In the genomic region with DNA sequence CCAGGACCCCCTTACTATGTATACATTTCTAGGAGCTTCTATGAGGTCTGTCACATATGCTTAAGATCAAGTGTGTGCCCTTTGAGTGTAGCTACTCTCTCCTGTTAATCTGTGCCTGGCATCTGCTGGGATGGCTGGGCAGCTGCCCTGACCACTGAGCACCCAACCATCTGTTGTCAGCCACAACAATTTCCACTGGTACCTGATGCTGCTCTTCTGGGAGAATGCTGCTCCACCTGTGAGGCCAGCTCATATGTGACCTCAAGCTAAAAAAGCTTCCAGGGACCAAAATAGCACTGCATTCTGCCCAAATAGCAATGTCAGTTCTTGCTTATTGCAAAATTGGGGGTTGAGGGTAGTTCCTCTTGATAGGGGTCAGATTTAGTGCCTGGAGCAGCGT, we compare ENCODE assay signal across 21 cellular contexts.
DNase-seq lines count a peak whose midpoint lies in the region; ATAC-seq and TF ChIP-seq lines count a peak whose summit lies in the region.
"Had no signal": no experiment of that assay in that cellular context is flagged by ENCODE, and none has a peak within 500 bp of the region (broad histone marks: within the 10 kb centered on the region; RNA-seq: fewer than 3 reads in every experiment).

No MANE protein-coding gene starts in this region.

- H3K27ac ChIP-seq in osteoblast (ENCODE audit: low read depth, low read length): no peak overlapping the region
- H3K27ac ChIP-seq: hepatocyte, parathyroid adenoma, SJSA1 had no signal

- H4K20me1 ChIP-seq in osteoblast (ENCODE audit: insufficient read depth, low read length): no peaks in the 10 kb centered on the region

- H3K36me3 Mint-ChIP-seq in activated T-helper 1 cell treated with anti-CD3 and anti-CD28 coated beads, Interleukin-12 subunit alpha, Interleukin-12 subunit beta, Interleukin-2, Interleukin-4 antibody, amounts not matched to agents 30 ng/mL and 10 ng/mL and 1 ng/mL, durations not matched to agents 14 hours and 24 hours and 36 hours (ENCODE audit: low read depth): no peaks in the 10 kb centered on the region

- peak; percentile 21 for ATAC-seq in GM18498 (IDR thresholded peaks at IDR 0.05; ENCODE audit: unreplicated experiment)
- ATAC-seq in GM21786 (IDR thresholded peaks at IDR 0.05; ENCODE audit: unreplicated experiment): peak; percentile 10
- no peak for ATAC-seq in GM21360 (IDR thresholded peaks at IDR 0.05; ENCODE audit: unreplicated experiment)
- ATAC-seq: activated CD4-positive, CD25-positive, alpha-beta regulatory T cell treated with anti-CD3 and anti-CD28 coated beads, Interleukin-2, amount 50 U/mL, for 24 hours; Panc1 had no signal

- DNase-seq in GM06990 (ENCODE audit: extremely low read depth, insufficient read length): peak; percentile 12
- DNase-seq in activated T-helper 1 cell treated with anti-CD3 and anti-CD28 coated beads, Interleukin-12 subunit alpha, Interleukin-12 subunit beta, Interleukin-2, Interleukin-4 antibody, amounts not matched to agents 30 ng/mL and 10 ng/mL and 1 ng/mL, durations not matched to agents 14 hours and 24 hours and 36 hours (ENCODE audit: low spot score): no peak
- DNase-seq in osteoblast (ENCODE audit: insufficient read length, low spot score, missing footprints): no peak
- no peak for DNase-seq in 8988T
- DNase-seq: activated naive CD4-positive, alpha-beta T cell treated with Interleukin-2 at 50 U/mL for 16 hours; endodermal cell; HFFc6; islet precursor cell; NCI-H82; small intestine; stimulated activated CD4-positive, alpha-beta T cell treated with anti-CD3 and anti-CD28 coated beads, Interleukin-4, amount 100 ng/mL, for 24 hours; T1000 had no signal

- no peak overlapping the region for H3K4me3 Mint-ChIP-seq in activated T-helper 1 cell treated with anti-CD3 and anti-CD28 coated beads, Interleukin-12 subunit alpha, Interleukin-12 subunit beta, Interleukin-2, Interleukin-4 antibody, amounts not matched to agents 30 ng/mL and 10 ng/mL and 1 ng/mL, durations not matched to agents 14 hours and 24 hours and 36 hours
- H3K4me3 Mint-ChIP-seq: endodermal cell, HFFc6 had no signal

- no peak for TF ChIP-seq CTCF in GM06990 (IDR thresholded peaks at IDR 0.05; ENCODE audit: insufficient read depth, low read length, poor library complexity, severe bottlenecking)
- TF ChIP-seq CTCF in osteoblast (IDR thresholded peaks at IDR 0.05; ENCODE audit: extremely low read depth, low read depth, low read length): no peak

- no peak overlapping the region for H3K4me2 ChIP-seq in osteoblast (ENCODE audit: insufficient read depth, low read length)
- H3K4me2 ChIP-seq: hepatocyte had no signal

- H3K27ac Mint-ChIP-seq in activated T-helper 1 cell treated with anti-CD3 and anti-CD28 coated beads, Interleukin-12 subunit alpha, Interleukin-12 subunit beta, Interleukin-2, Interleukin-4 antibody, amounts not matched to agents 30 ng/mL and 10 ng/mL and 1 ng/mL, durations not matched to agents 14 hours and 24 hours and 36 hours: peak overlapping the region; percentile 62
- H3K27ac Mint-ChIP-seq: endodermal cell, HFFc6 had no signal

- H3K9me3 ChIP-seq in osteoblast (ENCODE audit: low read depth, low read length): no peaks in the 10 kb centered on the region
- H3K9me3 ChIP-seq: SJSA1 had no signal

- intact Hi-C loops in activated T-helper 1 cell treated with anti-CD3 and anti-CD28 coated beads, Interleukin-12 subunit alpha, Interleukin-12 subunit beta, Interleukin-2, Interleukin-4 antibody, amounts not matched to agents 30 ng/mL and 10 ng/mL and 1 ng/mL, durations not matched to agents 14 hours and 24 hours and 36 hours (cut with micrococcal nuclease): no loop called here

- H2AFZ ChIP-seq in osteoblast (ENCODE audit: low read length): no peak overlapping the region
- H2AFZ ChIP-seq: hepatocyte, parathyroid adenoma had no signal

- H3K9me3 Mint-ChIP-seq in activated T-helper 1 cell treated with anti-CD3 and anti-CD28 coated beads, Interleukin-12 subunit alpha, Interleukin-12 subunit beta, Interleukin-2, Interleukin-4 antibody, amounts not matched to agents 30 ng/mL and 10 ng/mL and 1 ng/mL, durations not matched to agents 14 hours and 24 hours and 36 hours: no peaks in the 10 kb centered on the region
- H3K9me3 Mint-ChIP-seq: endodermal cell, HFFc6 had no signal

- peaks cover 5% of the 10 kb centered on the region for H3K27me3 Mint-ChIP-seq in activated T-helper 1 cell treated with anti-CD3 and anti-CD28 coated beads, Interleukin-12 subunit alpha, Interleukin-12 subunit beta, Interleukin-2, Interleukin-4 antibody, amounts not matched to agents 30 ng/mL and 10 ng/mL and 1 ng/mL, durations not matched to agents 14 hours and 24 hours and 36 hours (ENCODE audit: insufficient read depth)

- H3K4me1 ChIP-seq in osteoblast (ENCODE audit: insufficient read depth, low read length): no peaks in the 10 kb centered on the region
- H3K4me1 ChIP-seq: parathyroid adenoma, SJSA1 had no signal

- H3K27me3 ChIP-seq in GM06990 (replicated peaks; ENCODE audit: control insufficient read depth, insufficient read depth, low read length): no peaks in the 10 kb centered on the region
- H3K27me3 ChIP-seq in osteoblast (ENCODE audit: insufficient read depth, low read length): peaks cover 5% of the 10 kb centered on the region
- H3K27me3 ChIP-seq: hepatocyte, SJSA1 had no signal

- H3K36me3 ChIP-seq in GM06990 (ENCODE audit: control insufficient read depth, insufficient read depth, low read length): no peaks in the 10 kb centered on the region
- no peaks in the 10 kb centered on the region for H3K36me3 ChIP-seq in osteoblast (ENCODE audit: insufficient read depth, low read length)
- H3K36me3 ChIP-seq: SJSA1 had no signal

- no peaks in the 10 kb centered on the region for H3K79me2 ChIP-seq in osteoblast (ENCODE audit: insufficient read depth, low read length)
- H3K79me2 ChIP-seq: hepatocyte, parathyroid adenoma had no signal

- H3K4me1 Mint-ChIP-seq in activated T-helper 1 cell treated with anti-CD3 and anti-CD28 coated beads, Interleukin-12 subunit alpha, Interleukin-12 subunit beta, Interleukin-2, Interleukin-4 antibody, amounts not matched to agents 30 ng/mL and 10 ng/mL and 1 ng/mL, durations not matched to agents 14 hours and 24 hours and 36 hours (ENCODE audit: low read depth): peaks cover 31% of the 10 kb centered on the region

- no peak overlapping the region for H3K4me3 ChIP-seq in GM06990 (replicated peaks; ENCODE audit: low read depth, low read length)
- H3K4me3 ChIP-seq in osteoblast (ENCODE audit: insufficient read depth, low read length): no peak overlapping the region
- H3K4me3 ChIP-seq: hepatocyte, lung, SJSA1 had no signal
